Comparison of ENCODE assay signal across 14 cellular contexts in the genomic region with DNA sequence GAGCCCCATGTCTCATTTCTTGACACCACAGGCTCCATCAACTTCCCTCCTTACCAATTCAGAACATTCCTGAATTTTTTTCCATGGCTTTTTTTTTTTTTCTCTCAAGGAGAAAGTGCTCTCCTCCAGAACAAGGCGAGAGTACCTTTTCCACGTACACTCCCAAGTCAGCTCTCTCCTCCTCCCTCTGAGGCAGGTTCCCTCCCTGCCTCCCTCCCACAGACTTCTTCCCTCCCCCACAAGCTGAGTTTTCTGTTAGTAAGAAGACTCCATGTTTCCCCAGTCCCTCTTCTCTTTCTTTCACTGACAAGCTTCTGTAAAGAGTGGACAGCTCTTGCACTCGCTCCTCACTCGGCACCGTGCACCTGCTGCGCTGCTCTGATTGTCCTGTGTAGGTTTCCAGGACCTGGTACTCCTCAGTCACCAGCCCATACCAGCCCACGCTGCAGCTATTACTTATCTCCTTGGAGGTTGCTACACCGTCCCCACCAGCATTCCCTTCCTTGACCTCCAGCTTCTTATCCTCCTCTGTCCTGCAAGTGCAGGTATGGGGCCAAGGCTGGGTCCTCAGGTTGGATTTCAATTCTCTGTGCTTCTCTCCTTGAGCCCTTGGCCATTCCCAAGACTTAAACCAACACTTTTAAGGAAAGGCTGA. TPM values are rescaled to one million over a fixed set of nuclear protein-coding genes. Genes with fewer than 3 reads are reported as not detected.
DNase-seq lines count a peak whose midpoint lies in the region; ATAC-seq, FAIRE-seq and TF ChIP-seq lines count a peak whose summit lies in the region.
"Had no signal": no experiment of that assay in that cellular context is flagged by ENCODE, and none has a peak within 500 bp of the region (broad histone marks: within the 10 kb centered on the region; RNA-seq: fewer than 3 reads in every experiment).

No MANE protein-coding gene starts in this region.

- intact Hi-C loops in HepG2 (cut with micrococcal nuclease; ENCODE audit: unreplicated experiment): no loop called here

- no peaks in the 10 kb centered on the region for H3K9me3 Mint-ChIP-seq in activated T-helper 17 cell treated with anti-CD3 and anti-CD28 coated beads, Interleukin-2, amount 50 U/mL, for 72 hours
- no peaks in the 10 kb centered on the region for H3K9me3 Mint-ChIP-seq in naive B cell
- H3K9me3 Mint-ChIP-seq: WTC11 had no signal

- no peak overlapping the region for H3K27ac ChIP-seq in BLaER1 treated with 17β-estradiol and CSF1 and Interleukin-3, amounts not matched to agents 10 nM and 100 nM
- H3K27ac ChIP-seq in HepG2 (ENCODE audit: extremely low read length, insufficient read depth, low read length): no peak overlapping the region
- H3K27ac ChIP-seq: C4-2B, epithelial cell of prostate, SK-N-MC had no signal

- CTCF ChIA-PET in HepG2 (lab: Yijun Ruan, JAX; ENCODE audit: low intra/inter-chr PET ratio, low total read pairs): no interaction called here

- H3K4me1 Mint-ChIP-seq in activated T-helper 17 cell treated with anti-CD3 and anti-CD28 coated beads, Interleukin-2, amount 50 U/mL, for 72 hours: peaks cover 60% of the 10 kb centered on the region
- H3K4me1 Mint-ChIP-seq in naive B cell: peaks cover 73 to 91% (median 87%) of the 10 kb centered on the region in 3 donors

- peaks cover 38 to 77% (median 64%) of the 10 kb centered on the region in 10 experiments for H3K4me1 ChIP-seq in BLaER1 treated with 17β-estradiol and CSF1 and Interleukin-3, amounts not matched to agents 10 nM and 100 nM
- peaks cover 24% of the 10 kb centered on the region; the same call in 1 of the 2 replicates for H3K4me1 ChIP-seq in HepG2 (ENCODE audit: insufficient read depth, low read length)

- peaks cover 1 to 74% (median 27%) of the 10 kb centered on the region in 11 experiments; a peak in 16 of 22 replicates for H4K20me1 ChIP-seq in BLaER1 treated with 17β-estradiol and CSF1 and Interleukin-3, amounts not matched to agents 10 nM and 100 nM
- H4K20me1 ChIP-seq in HepG2 (ENCODE audit: insufficient read depth, low read length): no peaks in the 10 kb centered on the region

- no peaks in the 10 kb centered on the region for H3K27me3 Mint-ChIP-seq in activated T-helper 17 cell treated with anti-CD3 and anti-CD28 coated beads, Interleukin-2, amount 50 U/mL, for 72 hours
- H3K27me3 Mint-ChIP-seq in naive B cell: no peaks in the 10 kb centered on the region

- no peak for TF ChIP-seq EP300 in HepG2 (IDR thresholded peaks at IDR 0.05; ENCODE audit: low read depth in 2 of 2, low read length in 2 of 2)
- no peak for TF ChIP-seq EP300 in HepG2 (CRISPR knock-in tag; IDR thresholded peaks at IDR 0.05; ENCODE audit: borderline replicate concordance)

- no peaks in the 10 kb centered on the region for H3K9me3 ChIP-seq in BLaER1 treated with 17β-estradiol and CSF1 and Interleukin-3, amounts not matched to agents 10 nM and 100 nM (replicated peaks in 1 of 11)
- H3K9me3 ChIP-seq in HepG2 (ENCODE audit: low read length): no peaks in the 10 kb centered on the region

- H3K4me3 Mint-ChIP-seq in activated T-helper 17 cell treated with anti-CD3 and anti-CD28 coated beads, Interleukin-2, amount 50 U/mL, for 72 hours: peak overlapping the region; percentile 92
- H3K4me3 Mint-ChIP-seq in naive B cell: peak overlapping the region; percentile 70 to 99 (median 95)
- H3K4me3 Mint-ChIP-seq: WTC11 had no signal

- no peak overlapping the region for H3K9ac ChIP-seq in BLaER1 treated with 17β-estradiol and CSF1 and Interleukin-3, amounts not matched to agents 10 nM and 100 nM
- H3K9ac ChIP-seq in HepG2 (ENCODE audit: insufficient read depth, low read depth, low read length): no peak overlapping the region

- no peak overlapping the region for H2AFZ ChIP-seq in HepG2 (ENCODE audit: low read length)

- 62% methylated on average over 8 of the region's 8 CpGs for WGBS in HepG2 (ENCODE audit: low lambda C conversion rate)

- BruUV-seq in HepG2 (replicated peaks; lab: Mats Ljungman, UMichigan): no TSS peak

- H3K36me3 Mint-ChIP-seq in activated T-helper 17 cell treated with anti-CD3 and anti-CD28 coated beads, Interleukin-2, amount 50 U/mL, for 72 hours (ENCODE audit: low read depth): peaks cover 45% of the 10 kb centered on the region
- H3K36me3 Mint-ChIP-seq in naive B cell: peaks cover 0 to 10% of the 10 kb centered on the region in 2 donors
- H3K36me3 Mint-ChIP-seq: WTC11 had no signal

- no peak overlapping the region for H3K4me3 ChIP-seq in BLaER1 treated with 17β-estradiol and CSF1 and Interleukin-3, amounts not matched to agents 10 nM and 100 nM
- H3K4me3 ChIP-seq in HepG2 (replicated peaks in 1 of 3; ENCODE audit: insufficient read depth in 1 of 3, low read depth in 2 of 3, low read length in 3 of 3): no peak overlapping the region
- H3K4me3 ChIP-seq: MG63, SK-N-MC had no signal

- POLR2A ChIA-PET in HepG2 (lab: Yijun Ruan, JAX): no interaction called here

- FAIRE-seq in HepG2 (lab: Jason Lieb, UNC): no peak
- FAIRE-seq: keratinocyte had no signal

- H3K4me2 ChIP-seq in BLaER1 treated with 17β-estradiol and CSF1 and Interleukin-3, amounts not matched to agents 10 nM and 100 nM: peak overlapping the region in 7 of 11 experiments; percentile 18 to 97 (median 95); a peak in 8 of 22 replicates
- no peak overlapping the region for H3K4me2 ChIP-seq in HepG2 (ENCODE audit: low read depth, low read length)

- H3K27ac Mint-ChIP-seq in activated T-helper 17 cell treated with anti-CD3 and anti-CD28 coated beads, Interleukin-2, amount 50 U/mL, for 72 hours: peak overlapping the region; percentile 84
- H3K27ac Mint-ChIP-seq in naive B cell: peak overlapping the region; percentile 92 to 99 (median 97)

- TF ChIP-seq POLR2A in GM18526 (IDR thresholded peaks at IDR 0.05; ENCODE audit: extremely low read depth, insufficient read length) (peak; percentile 0), HepG2 (IDR thresholded peaks at IDR 0.05; ENCODE audit: insufficient read depth in 1 of 2, low read depth in 2 of 2, low read length in 2 of 2) (no peak)

- DNase-seq in naive B cell (no peak), HepG2 (ENCODE audit: low spot score) (no peak), activated gamma-delta T cell treated with Interleukin-2 at 50 U/mL for 16 hours (no peak), NCI-H1930 (lab: John Stamatoyannopoulos, UW) (no peak), NCI-H2107 treated with DMSO at 0.1 percent for 48 hours (lab: John Stamatoyannopoulos, UW; ENCODE audit: unreplicated experiment) (no peak)
- DNase-seq: MG63 had no signal

- TF ChIP-seq CTCF in HepG2 (CRISPR knock-in tag; IDR thresholded peaks at IDR 0.05): no peak

- ATAC-seq in activated T-helper 17 cell treated with anti-CD3 and anti-CD28 coated beads, Interleukin-2, amount 50 U/mL, for 72 hours (replicated peaks): no peak
- ATAC-seq in naive B cell (ENCODE audit: low read depth in 2 of 2) (no peak), HepG2 (no peak)
- ATAC-seq: WTC11 had no signal

- no peaks in the 10 kb centered on the region for H3K36me3 ChIP-seq in BLaER1 treated with 17β-estradiol and CSF1 and Interleukin-3, amounts not matched to agents 10 nM and 100 nM
- no peaks in the 10 kb centered on the region for H3K36me3 ChIP-seq in HepG2 (replicated peaks in 1 of 2; ENCODE audit: control insufficient read depth in 1 of 2, insufficient read depth in 2 of 2, low read length in 2 of 2)

- H3K79me2 ChIP-seq in HepG2 (ENCODE audit: insufficient read depth, low read length): no peaks in the 10 kb centered on the region

- TF ChIP-seq RAD21 in HepG2 (CRISPR knock-in tag; IDR thresholded peaks at IDR 0.05): no peak

- no peaks in the 10 kb centered on the region for H3K27me3 ChIP-seq in BLaER1 treated with 17β-estradiol and CSF1 and Interleukin-3, amounts not matched to agents 10 nM and 100 nM
- peaks cover 0 to 44% of the 10 kb centered on the region in 2 experiments; a peak in 4 of 5 replicates for H3K27me3 ChIP-seq in HepG2 (ENCODE audit: control insufficient read depth in 1 of 2, insufficient read depth in 2 of 2, low read length in 2 of 2)
- H3K27me3 ChIP-seq: MG63 had no signal

- in situ Hi-C loops in HepG2 (cut with HindIII; ENCODE audit: extremely low pct_ligation_motif_present, low pct_unique_long_range_greater_than_20kb): no loop called here

TF ChIP-seq in HepG2, 621 proteins besides CTCF, POLR2A, EP300 and RAD21 (continues in another document):
- no peak for TF ChIP-seq ZBTB1 (CRISPR knock-in tag; IDR thresholded peaks at IDR 0.05; ENCODE audit: borderline replicate concordance)
- no peak for TF ChIP-seq EZH2 (conservative IDR thresholded peaks at IDR 0.05; ENCODE audit: low read depth, low read length)
- no peak for TF ChIP-seq ZNF746 (CRISPR knock-in tag; IDR thresholded peaks at IDR 0.05)

RNA-seq across cellular contexts. Expression of a gene that starts 3.8 kb away (rescaled TPM):
- 10 to 100 TPM; 50.7 to 54.8 TPM for total RNA-seq in activated T-helper 17 cell treated with anti-CD3 and anti-CD28 coated beads, Interleukin-2, amount 50 U/mL, for 72 hours
- 100 to 1,000 TPM in 1 of 6 donors, 10 to 100 TPM in 5; 41.1 to 105 (median 80.3) TPM for polyA plus RNA-seq in naive B cell (ENCODE audit: low read depth in 6 of 6)
- total RNA-seq in HepG2 (2016; rRNA removed; fragmentation: Illumina TruSeq; extraction: Trizol): 0.25 and 0.27 TPM in 2 replicates
- 0.09 and 0.30 TPM in 2 replicates for total RNA-seq in HepG2 (2016; cell fraction: cytosol; rRNA removed; fragmentation: Illumina TruSeq; extraction: Trizol; ENCODE audit: low read depth)
- 0.33 and 0.37 TPM in 2 replicates for total RNA-seq in HepG2 (2016; cell fraction: insoluble cytoplasmic fraction; rRNA removed; fragmentation: Illumina TruSeq; extraction: Trizol)
- 0.10 and 0.25 TPM in 2 replicates for total RNA-seq in HepG2 (2016; cell fraction: membrane; rRNA removed; fragmentation: Illumina TruSeq; extraction: Trizol)
- 0.66 and 0.84 TPM in 2 replicates for total RNA-seq in HepG2 (2016; cell fraction: nucleus; rRNA removed; fragmentation: Illumina TruSeq; extraction: Trizol)
- polyA plus RNA-seq in HepG2 (2011; rRNA removed): 1.6 and 1.7 TPM in 2 replicates
- polyA plus RNA-seq in HepG2 (2011; cell fraction: cytosol; rRNA removed): 0.47 and 0.65 TPM in 2 replicates
- polyA plus RNA-seq in HepG2 (2011; cell fraction: nucleus; rRNA removed): 3.8 and 4.0 TPM in 2 replicates
- 0.69 and 0.94 TPM in 2 replicates for polyA plus RNA-seq in HepG2 (2012)
- polyA plus RNA-seq in HepG2 (2016; cell fraction: cytosol; fragmentation: Illumina TruSeq; extraction: Trizol; ENCODE audit: low read depth): 0.03 and 0.06 TPM in 2 replicates
- 0.15 and 0.32 TPM in 2 replicates for polyA plus RNA-seq in HepG2 (2016; cell fraction: insoluble cytoplasmic fraction; fragmentation: Illumina TruSeq; extraction: Trizol; ENCODE audit: low read depth)
- polyA plus RNA-seq in HepG2 (2016; cell fraction: membrane; fragmentation: Illumina TruSeq; extraction: Trizol; ENCODE audit: low read depth): not detected in 2 replicates
- polyA plus RNA-seq in HepG2 (2016; cell fraction: nucleus; fragmentation: Illumina TruSeq; extraction: Trizol; ENCODE audit: insufficient read depth, low read depth): 1.0 and 1.7 TPM in 2 replicates
- 1.4 and 14.9 TPM in 2 replicates for polyA minus RNA-seq in HepG2 (2011; rRNA and poly(A)+ RNA removed; ENCODE audit: low replicate concordance)
- 0.26 and 0.30 TPM in 2 replicates for polyA minus RNA-seq in HepG2 (2011; cell fraction: cytosol; rRNA and poly(A)+ RNA removed)
- polyA minus RNA-seq in HepG2 (2011; cell fraction: nucleus; rRNA and poly(A)+ RNA removed): 2.6 and 5.9 TPM in 2 replicates

Comparison
In these comparisons a context has a peak if more than half of its experiments do, and no peak if none do; other contexts are left out.
1. RNA of a gene that starts 3.8 kb away (total RNA-seq): 50.7 to 54.8 TPM in activated T-helper 17 cell treated with anti-CD3 and anti-CD28 coated beads, Interleukin-2, amount 50 U/mL, for 72 hours; 0.09 to 0.84 TPM in HepG2; every median in the first group is over 10 times any median in the second.